11 cellular contexts compared by ENCODE assay signal in the genomic region with DNA sequence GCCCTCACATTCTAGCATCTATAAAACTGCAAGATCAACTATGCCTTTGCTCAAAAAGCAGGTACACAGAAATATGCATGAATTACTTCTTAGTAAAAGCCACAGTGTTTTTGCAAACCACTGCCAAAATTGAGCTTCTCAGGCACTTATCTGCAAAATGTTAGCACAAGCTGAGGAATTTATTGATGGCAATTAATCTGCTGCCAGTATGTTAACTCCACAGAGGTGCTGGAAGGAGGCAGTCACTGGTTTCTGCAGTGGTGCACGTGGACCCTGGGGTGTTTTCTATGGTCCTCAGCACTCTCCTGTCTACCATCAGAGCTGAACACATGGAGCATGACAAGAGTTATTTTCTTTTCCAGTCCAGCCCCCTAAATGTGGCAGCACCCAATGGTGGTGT. TPM values are rescaled to one million over a fixed set of nuclear protein-coding genes. Genes with fewer than 3 reads are reported as not detected.
"Had no signal": no experiment of that assay in that cellular context is flagged by ENCODE, and none has a peak within 500 bp of the region (broad histone marks: within the 10 kb centered on the region; RNA-seq: fewer than 3 reads in every experiment).

No MANE protein-coding gene starts in this region.

- H3K27ac Mint-ChIP-seq: H9, HFFc6 had no signal

- H3K4me3 Mint-ChIP-seq: GM23338, H9, HFFc6 had no signal

- H3K9me3 ChIP-seq: HAP-1 had no signal

- H3K4me1 ChIP-seq: HAP-1 had no signal

- DNase-seq: GM23248, GOT3, H7, H9, HCEC 1CT, HFFc6 had no signal

- FAIRE-seq: H1 had no signal

- H3K9me3 Mint-ChIP-seq: GM23338, H9, HFFc6 had no signal

- H3K27ac ChIP-seq: GM23248 had no signal

- H3K4me1 Mint-ChIP-seq: GM23338, H9 had no signal

- ATAC-seq: GM23338, HCT116 had no signal

- H3K4me3 ChIP-seq: GM23248, GM23338, HAP-1 had no signal

RNA-seq across cellular contexts. Expression of gene CLDN10, which starts 44.2 kb away (rescaled TPM):
- total RNA-seq: GM23248, H4, HFFc6 had no signal
